ENCODE assay signal across 6 cellular contexts in genomic region chr11:62671272-62671603, GRCh38. TPM values are rescaled to one million over a fixed set of nuclear protein-coding genes. Genes with fewer than 3 reads are reported as not detected.
DNase-seq lines count a peak whose midpoint lies in the region; ATAC-seq and TF ChIP-seq lines count a peak whose summit lies in the region.

No MANE protein-coding gene starts in this region.

- H3K27ac Mint-ChIP-seq in activated T-helper 17 cell treated with anti-CD3 and anti-CD28 coated beads, Interleukin-2, amount 50 U/mL, for 72 hours, result peak overlapping the region; percentile 98

- ATAC-seq in activated CD4-positive, CD25-positive, alpha-beta regulatory T cell treated with anti-CD3 and anti-CD28 coated beads, Interleukin-2, amount 50 U/mL, for 24 hours, result peak; percentile 3 to 8
- peak; percentile 27 for ATAC-seq in activated T-helper 17 cell treated with anti-CD3 and anti-CD28 coated beads, Interleukin-2, amount 50 U/mL, for 72 hours (replicated peaks)
- peak; percentile 6 for ATAC-seq in lung (ENCODE audit: insufficient read depth, low FRiP score)

- peaks cover 93% of the 10 kb centered on the region for H3K36me3 Mint-ChIP-seq in activated T-helper 17 cell treated with anti-CD3 and anti-CD28 coated beads, Interleukin-2, amount 50 U/mL, for 72 hours (ENCODE audit: low read depth)

- TF ChIP-seq CTCF in lung (IDR thresholded peaks at IDR 0.05; ENCODE audit: control extremely low read depth, extremely low read depth), result no peak

- WGBS in lung, 2 donors, result 1 to 2% methylated on average over 17 of the region's 17 CpGs

- H3K4me3 ChIP-seq in lung, result peak overlapping the region; percentile 65

- H3K9me3 ChIP-seq in lung (ENCODE audit: control insufficient read depth in 2 of 2, insufficient read depth in 1 of 2, low read length in 1 of 2), result no peaks in the 10 kb centered on the region

- no peaks in the 10 kb centered on the region for H3K9me3 Mint-ChIP-seq in activated T-helper 17 cell treated with anti-CD3 and anti-CD28 coated beads, Interleukin-2, amount 50 U/mL, for 72 hours

- peak overlapping the region; percentile 99 for H3K4me3 Mint-ChIP-seq in activated T-helper 17 cell treated with anti-CD3 and anti-CD28 coated beads, Interleukin-2, amount 50 U/mL, for 72 hours

- no peaks in the 10 kb centered on the region for H3K27me3 Mint-ChIP-seq in activated T-helper 17 cell treated with anti-CD3 and anti-CD28 coated beads, Interleukin-2, amount 50 U/mL, for 72 hours

- H3K4me1 ChIP-seq in lung (ENCODE audit: control insufficient read depth in 2 of 2, insufficient read depth in 2 of 2, low read length in 2 of 2), result peaks cover 17 to 20% of the 10 kb centered on the region in 2 donors

- H3K4me1 Mint-ChIP-seq in activated T-helper 17 cell treated with anti-CD3 and anti-CD28 coated beads, Interleukin-2, amount 50 U/mL, for 72 hours, result peaks cover 19% of the 10 kb centered on the region

- DNase-seq in activated CD4-positive, CD25-positive, alpha-beta regulatory T cell treated with anti-CD3 and anti-CD28 coated beads, Interleukin-2, amount 50 U/mL, for 72 hours, result no peak
- no peak for DNase-seq in lung (ENCODE audit: low spot score)
- no peak for DNase-seq in DMS79 treated with DMSO at 0.1 percent for 48 hours (lab: John Stamatoyannopoulos, UW)
- no peak for DNase-seq in cortex of kidney (lab: John Stamatoyannopoulos, UW)

- H3K36me3 ChIP-seq in lung (ENCODE audit: control insufficient read depth in 2 of 2, insufficient read depth in 2 of 2, low read length in 2 of 2), result peaks cover 0 to 14% of the 10 kb centered on the region in 2 donors

- H3K27me3 ChIP-seq in lung (ENCODE audit: control insufficient read depth, insufficient read depth), result no peaks in the 10 kb centered on the region

- peak overlapping the region; percentile 76 to 89 for H3K27ac ChIP-seq in lung (ENCODE audit: low read depth in 1 of 2, low read length in 1 of 2)

RNA-seq across cellular contexts. Expression of gene UQCC3, which starts 0.2 kb away (rescaled TPM):
- 1 to 10 TPM; 2.5 to 2.7 TPM for total RNA-seq in activated T-helper 17 cell treated with anti-CD3 and anti-CD28 coated beads, Interleukin-2, amount 50 U/mL, for 72 hours
- 10 to 100 TPM in 1 of 2 donors, 1 to 10 TPM in 1; 8.6 to 10.4 TPM for total RNA-seq in lung
- polyA plus RNA-seq in lung, result 10 to 100 TPM in 1 of 2 donors, 1 to 10 TPM in 1; 8.7 to 20.1 TPM

RNA-seq across cellular contexts. Expression of gene LBHD1, which starts 0.8 kb away (rescaled TPM):
- 10 to 100 TPM; 27.0 to 28.5 TPM for total RNA-seq in activated T-helper 17 cell treated with anti-CD3 and anti-CD28 coated beads, Interleukin-2, amount 50 U/mL, for 72 hours
- 1 to 10 TPM; 4.4 to 8.9 TPM for total RNA-seq in lung
- 1 to 10 TPM; 4.4 to 5.7 TPM for polyA plus RNA-seq in lung

RNA-seq across cellular contexts. Expression of gene CSKMT, which starts 6.1 kb away (rescaled TPM):
- total RNA-seq in activated T-helper 17 cell treated with anti-CD3 and anti-CD28 coated beads, Interleukin-2, amount 50 U/mL, for 72 hours, result 10 to 100 TPM; 23.6 TPM
- 10 to 100 TPM in 1 of 2 donors, 1 to 10 TPM in 1; 5.3 to 19.8 TPM for total RNA-seq in lung
- polyA plus RNA-seq in lung, result 10 to 100 TPM; 11.0 to 37.1 TPM

RNA-seq across cellular contexts. Expression of gene C11orf98, which starts 6.2 kb away (rescaled TPM):
- 10 to 100 TPM; 65.0 to 89.6 TPM for total RNA-seq in activated T-helper 17 cell treated with anti-CD3 and anti-CD28 coated beads, Interleukin-2, amount 50 U/mL, for 72 hours
- 10 to 100 TPM; 19.0 to 54.0 TPM for total RNA-seq in lung
- 100 to 1,000 TPM; 135 to 140 TPM for polyA plus RNA-seq in lung

RNA-seq across cellular contexts. Expression of gene UBXN1, which starts 7.6 kb away (rescaled TPM):
- total RNA-seq in activated T-helper 17 cell treated with anti-CD3 and anti-CD28 coated beads, Interleukin-2, amount 50 U/mL, for 72 hours, result 10 to 100 TPM; 70.7 to 93.4 TPM
- 10 to 100 TPM; 54.8 to 80.2 TPM for total RNA-seq in lung
- 100 to 1,000 TPM; 149 to 168 TPM for polyA plus RNA-seq in lung
